ENCODE assay signal across 2 cellular contexts in the genomic region with DNA sequence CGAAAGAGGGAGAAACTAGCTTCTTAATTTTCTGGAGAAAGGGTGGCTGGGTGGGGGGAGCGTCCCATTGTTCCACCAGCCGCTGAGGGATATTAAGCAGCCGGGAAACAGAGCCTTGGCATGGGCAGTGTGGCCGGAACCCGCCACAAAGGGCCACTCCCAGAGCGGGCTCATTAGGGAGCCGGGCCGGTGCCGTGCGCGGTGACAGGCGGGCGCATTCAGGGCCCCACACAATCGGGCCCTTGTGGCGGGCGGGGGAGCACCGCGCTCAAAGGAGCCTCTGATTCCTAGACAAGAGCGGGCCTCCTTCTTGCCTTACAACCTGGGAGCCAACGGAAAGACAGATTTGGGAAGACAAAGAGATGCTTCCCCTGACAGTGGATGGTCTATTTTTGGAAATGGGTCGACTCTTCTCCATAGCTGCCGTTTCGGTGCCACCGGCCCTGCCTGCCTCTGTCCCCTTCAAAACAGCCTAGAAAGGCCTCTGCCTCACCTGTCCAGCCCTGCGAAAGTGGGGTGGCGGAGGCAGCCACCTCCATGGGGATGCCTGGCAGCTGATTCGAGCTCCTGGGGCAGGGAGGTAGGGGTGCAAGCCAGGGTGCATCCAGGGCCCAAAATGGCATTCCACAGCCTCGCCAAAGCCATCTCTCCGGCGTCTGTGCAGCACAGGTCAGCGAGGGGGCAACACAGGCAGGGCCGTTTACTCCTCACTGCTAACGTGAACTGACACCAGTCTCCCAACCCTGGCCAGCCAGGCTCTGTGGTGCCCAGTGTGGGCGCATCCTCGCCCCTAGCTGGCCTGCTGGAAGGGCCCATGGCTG.
TF ChIP-seq lines count a peak whose summit lies in the region.

No MANE protein-coding gene starts in this region.

TF ChIP-seq in GM23338, 12 proteins besides CTCF, POLR2A, EP300 and RAD21:
- no peak for TF ChIP-seq NANOG (IDR thresholded peaks at IDR 0.05; ENCODE audit: borderline replicate concordance)
- no peak for TF ChIP-seq EZH2phosphoT487 (IDR thresholded peaks at IDR 0.05; ENCODE audit: unreplicated experiment)
- no peak for TF ChIP-seq POLR2AphosphoS5 (IDR thresholded peaks at IDR 0.05; ENCODE audit: low read depth)
- TF ChIP-seq JUNB (IDR thresholded peaks at IDR 0.05; ENCODE audit: unreplicated experiment): no peak

TF ChIP-seq in H1, 55 proteins besides CTCF, POLR2A, EP300 and RAD21:
- TF ChIP-seq TCF12 (IDR thresholded peaks at IDR 0.05; ENCODE audit: low read depth, low read length): no peak
- TF ChIP-seq ZNF274 (IDR thresholded peaks at IDR 0.05; ENCODE audit: borderline replicate concordance, extremely low read depth, low read length): no peak
- no peak for TF ChIP-seq CBX5 (IDR thresholded peaks at IDR 0.05; ENCODE audit: low read depth, low read length)
- TF ChIP-seq, protein P1, sequence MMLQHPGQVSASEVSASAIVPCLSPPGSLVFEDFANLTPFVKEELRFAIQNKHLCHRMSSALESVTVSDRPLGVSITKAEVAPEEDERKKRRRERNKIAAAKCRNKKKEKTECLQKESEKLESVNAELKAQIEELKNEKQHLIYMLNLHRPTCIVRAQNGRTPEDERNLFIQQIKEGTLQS (IDR thresholded peaks at IDR 0.05; ENCODE audit: insufficient read depth, low read depth, low read length): no peak
- no peak for TF ChIP-seq JUND (IDR thresholded peaks at IDR 0.05; ENCODE audit: low read length)
- no peak for TF ChIP-seq BCL11A (IDR thresholded peaks at IDR 0.05; ENCODE audit: low read depth in 2 of 2, low read length in 2 of 2)
- no peak for TF ChIP-seq SUZ12 (IDR thresholded peaks at IDR 0.05; ENCODE audit: low read length)
- no peak for TF ChIP-seq CHD2 (IDR thresholded peaks at IDR 0.05; ENCODE audit: low read length)
- TF ChIP-seq TAF7 (optimal IDR thresholded peaks at IDR 0.05; ENCODE audit: borderline replicate concordance, low read depth, low read length): no peak
- TF ChIP-seq SAP30 (IDR thresholded peaks at IDR 0.05; ENCODE audit: insufficient read depth, insufficient replicate concordance, low read length): no peak
- no peak for TF ChIP-seq GABPA (IDR thresholded peaks at IDR 0.05; ENCODE audit: borderline replicate concordance, insufficient read depth, low read length)
- no peak for TF ChIP-seq POLR2AphosphoS5 (IDR thresholded peaks at IDR 0.05; ENCODE audit: low read depth, low read length)
- no peak for TF ChIP-seq CEBPB (IDR thresholded peaks at IDR 0.05; ENCODE audit: low read depth, low read length)
